In the genomic region with DNA sequence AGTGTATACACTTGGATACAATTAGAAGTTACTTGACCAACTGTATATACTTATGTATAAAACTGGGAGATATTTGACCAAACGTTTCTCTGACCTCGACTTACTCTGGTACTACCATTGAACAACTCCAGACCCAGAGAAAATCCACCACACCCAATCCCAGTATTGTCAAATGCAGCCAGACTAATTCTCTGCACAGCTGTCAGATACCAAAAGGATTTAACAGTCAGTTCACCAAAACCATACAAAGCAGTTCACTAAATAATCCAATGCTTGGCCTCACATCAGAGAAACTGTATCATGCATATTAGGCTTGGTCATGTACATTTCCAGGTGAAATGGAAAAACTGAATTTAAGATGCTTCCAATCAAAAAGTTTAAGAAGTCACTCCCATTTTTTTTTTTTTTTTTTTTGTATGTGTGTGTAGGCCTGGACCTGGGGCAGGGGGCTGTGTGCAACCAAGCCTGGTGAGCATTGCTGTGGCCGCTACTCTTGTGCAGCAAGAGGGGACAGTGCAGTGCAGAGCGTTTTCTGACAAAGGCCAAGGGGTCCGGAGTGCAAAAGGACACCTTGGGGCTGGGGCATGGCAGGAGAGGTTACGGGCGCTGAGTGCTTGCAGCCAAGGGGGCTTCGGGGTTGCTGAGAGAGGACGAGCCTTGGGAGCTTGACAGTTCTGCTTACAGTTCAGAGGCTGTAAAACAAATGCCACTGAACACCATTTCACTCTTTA, we compare ENCODE assay signal across 1 cellular context.
TF ChIP-seq lines count a peak whose summit lies in the region.

No MANE protein-coding gene starts in this region.

TF ChIP-seq in HepG2, 621 proteins besides CTCF, POLR2A, EP300 and RAD21:
- TF ChIP-seq ZNF788 (CRISPR knock-in tag; IDR thresholded peaks at IDR 0.05; ENCODE audit: borderline replicate concordance) (no peak), ZSCAN22 (CRISPR knock-in tag; IDR thresholded peaks at IDR 0.05) (no peak), FOXK2 (IDR thresholded peaks at IDR 0.05) (no peak), NFKBIZ (CRISPR knock-in tag; IDR thresholded peaks at IDR 0.05) (no peak), SAP130 (CRISPR knock-in tag; IDR thresholded peaks at IDR 0.05; ENCODE audit: low read depth) (peak; percentile 44), ZNF292 (CRISPR knock-in tag; IDR thresholded peaks at IDR 0.05; ENCODE audit: borderline replicate concordance, low read depth) (0 out of 2 replicates have a peak, but pooled peaks have one; percentile 21), ZBTB7B (CRISPR knock-in tag; IDR thresholded peaks at IDR 0.05) (0 out of 2 replicates have a peak, but pooled peaks have one; percentile 18), IRF2 (CRISPR knock-in tag; IDR thresholded peaks at IDR 0.05) (0 out of 2 replicates have a peak, but pooled peaks have one; percentile 21), HNF4A (CRISPR knock-in tag; IDR thresholded peaks at IDR 0.05) (peak; percentile 55), SALL1 (CRISPR knock-in tag; IDR thresholded peaks at IDR 0.05) (peak; percentile 57; the same call in 1 of the 2 replicates), ESRRA (CRISPR knock-in tag; IDR thresholded peaks at IDR 0.05; ENCODE audit: low read depth) (no peak), ZNF121 (CRISPR knock-in tag; IDR thresholded peaks at IDR 0.05) (peak; percentile 31; the same call in 1 of the 2 replicates), ZNF441 (CRISPR knock-in tag; IDR thresholded peaks at IDR 0.05; ENCODE audit: borderline replicate concordance) (no peak)
- TF ChIP-seq, protein P1, sequence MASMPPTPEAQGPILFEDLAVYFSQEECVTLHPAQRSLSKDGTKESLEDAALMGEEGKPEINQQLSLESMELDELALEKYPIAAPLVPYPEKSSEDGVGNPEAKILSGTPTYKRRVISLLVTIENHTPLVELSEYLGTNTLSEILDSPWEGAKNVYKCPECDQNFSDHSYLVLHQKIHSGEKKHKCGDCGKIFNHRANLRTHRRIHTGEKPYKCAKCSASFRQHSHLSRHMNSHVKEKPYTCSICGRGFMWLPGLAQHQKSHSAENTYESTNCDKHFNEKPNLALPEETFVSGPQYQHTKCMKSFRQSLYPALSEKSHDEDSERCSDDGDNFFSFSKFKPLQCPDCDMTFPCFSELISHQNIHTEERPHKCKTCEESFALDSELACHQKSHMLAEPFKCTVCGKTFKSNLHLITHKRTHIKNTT (CRISPR knock-in tag; IDR thresholded peaks at IDR 0.05), result no peak
- TF ChIP-seq, protein P2, sequence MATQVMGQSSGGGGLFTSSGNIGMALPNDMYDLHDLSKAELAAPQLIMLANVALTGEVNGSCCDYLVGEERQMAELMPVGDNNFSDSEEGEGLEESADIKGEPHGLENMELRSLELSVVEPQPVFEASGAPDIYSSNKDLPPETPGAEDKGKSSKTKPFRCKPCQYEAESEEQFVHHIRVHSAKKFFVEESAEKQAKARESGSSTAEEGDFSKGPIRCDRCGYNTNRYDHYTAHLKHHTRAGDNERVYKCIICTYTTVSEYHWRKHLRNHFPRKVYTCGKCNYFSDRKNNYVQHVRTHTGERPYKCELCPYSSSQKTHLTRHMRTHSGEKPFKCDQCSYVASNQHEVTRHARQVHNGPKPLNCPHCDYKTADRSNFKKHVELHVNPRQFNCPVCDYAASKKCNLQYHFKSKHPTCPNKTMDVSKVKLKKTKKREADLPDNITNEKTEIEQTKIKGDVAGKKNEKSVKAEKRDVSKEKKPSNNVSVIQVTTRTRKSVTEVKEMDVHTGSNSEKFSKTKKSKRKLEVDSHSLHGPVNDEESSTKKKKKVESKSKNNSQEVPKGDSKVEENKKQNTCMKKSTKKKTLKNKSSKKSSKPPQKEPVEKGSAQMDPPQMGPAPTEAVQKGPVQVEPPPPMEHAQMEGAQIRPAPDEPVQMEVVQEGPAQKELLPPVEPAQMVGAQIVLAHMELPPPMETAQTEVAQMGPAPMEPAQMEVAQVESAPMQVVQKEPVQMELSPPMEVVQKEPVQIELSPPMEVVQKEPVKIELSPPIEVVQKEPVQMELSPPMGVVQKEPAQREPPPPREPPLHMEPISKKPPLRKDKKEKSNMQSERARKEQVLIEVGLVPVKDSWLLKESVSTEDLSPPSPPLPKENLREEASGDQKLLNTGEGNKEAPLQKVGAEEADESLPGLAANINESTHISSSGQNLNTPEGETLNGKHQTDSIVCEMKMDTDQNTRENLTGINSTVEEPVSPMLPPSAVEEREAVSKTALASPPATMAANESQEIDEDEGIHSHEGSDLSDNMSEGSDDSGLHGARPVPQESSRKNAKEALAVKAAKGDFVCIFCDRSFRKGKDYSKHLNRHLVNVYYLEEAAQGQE (IDR thresholded peaks at IDR 0.05; ENCODE audit: borderline replicate concordance in 1 of 2, low read depth in 1 of 2, low read length in 2 of 2), result no peak
- TF ChIP-seq, protein P3, sequence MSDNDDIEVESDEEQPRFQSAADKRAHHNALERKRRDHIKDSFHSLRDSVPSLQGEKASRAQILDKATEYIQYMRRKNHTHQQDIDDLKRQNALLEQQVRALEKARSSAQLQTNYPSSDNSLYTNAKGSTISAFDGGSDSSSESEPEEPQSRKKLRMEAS (IDR thresholded peaks at IDR 0.05), result peak; percentile 19; the same call in 1 of the 2 replicates
- TF ChIP-seq, protein P4, sequence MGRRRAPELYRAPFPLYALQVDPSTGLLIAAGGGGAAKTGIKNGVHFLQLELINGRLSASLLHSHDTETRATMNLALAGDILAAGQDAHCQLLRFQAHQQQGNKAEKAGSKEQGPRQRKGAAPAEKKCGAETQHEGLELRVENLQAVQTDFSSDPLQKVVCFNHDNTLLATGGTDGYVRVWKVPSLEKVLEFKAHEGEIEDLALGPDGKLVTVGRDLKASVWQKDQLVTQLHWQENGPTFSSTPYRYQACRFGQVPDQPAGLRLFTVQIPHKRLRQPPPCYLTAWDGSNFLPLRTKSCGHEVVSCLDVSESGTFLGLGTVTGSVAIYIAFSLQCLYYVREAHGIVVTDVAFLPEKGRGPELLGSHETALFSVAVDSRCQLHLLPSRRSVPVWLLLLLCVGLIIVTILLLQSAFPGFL (CRISPR knock-in tag; IDR thresholded peaks at IDR 0.05), result no peak
- TF ChIP-seq, protein P5, sequence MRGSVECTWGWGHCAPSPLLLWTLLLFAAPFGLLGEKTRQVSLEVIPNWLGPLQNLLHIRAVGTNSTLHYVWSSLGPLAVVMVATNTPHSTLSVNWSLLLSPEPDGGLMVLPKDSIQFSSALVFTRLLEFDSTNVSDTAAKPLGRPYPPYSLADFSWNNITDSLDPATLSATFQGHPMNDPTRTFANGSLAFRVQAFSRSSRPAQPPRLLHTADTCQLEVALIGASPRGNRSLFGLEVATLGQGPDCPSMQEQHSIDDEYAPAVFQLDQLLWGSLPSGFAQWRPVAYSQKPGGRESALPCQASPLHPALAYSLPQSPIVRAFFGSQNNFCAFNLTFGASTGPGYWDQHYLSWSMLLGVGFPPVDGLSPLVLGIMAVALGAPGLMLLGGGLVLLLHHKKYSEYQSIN (CRISPR knock-in tag; IDR thresholded peaks at IDR 0.05; ENCODE audit: borderline replicate concordance), result no peak
